In the genomic region with DNA sequence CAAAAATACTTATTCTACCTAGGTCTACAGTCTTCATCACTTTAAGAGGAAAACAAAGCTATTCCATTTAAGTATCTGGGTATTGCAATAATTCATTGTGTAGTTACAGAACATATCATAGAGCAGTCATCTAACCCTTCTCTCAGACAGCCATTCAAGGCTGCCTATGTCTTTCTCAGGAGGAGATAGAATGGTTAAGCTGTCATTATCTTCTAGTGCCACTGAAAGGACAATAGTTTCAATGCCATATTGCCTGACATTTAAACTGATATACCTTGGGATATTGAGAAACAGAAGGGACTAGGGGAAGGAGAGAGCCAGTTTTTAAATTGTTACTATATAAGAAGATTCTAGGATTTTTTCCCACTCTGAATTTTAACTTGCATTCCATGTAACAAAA, we compare ENCODE assay signal across 37 cellular contexts.
"Had no signal": no experiment of that assay in that cellular context is flagged by ENCODE, and none has a peak within 500 bp of the region (broad histone marks: within the 10 kb centered on the region; RNA-seq: fewer than 3 reads in every experiment).

No MANE protein-coding gene starts in this region.

- DNase-seq: Karpas-422, Kasumi-1, KG1, MG63, MM.1S, MV-4-11, NCI-H1048, NCI-H1092, NCI-H1092 treated with DMSO at 0.1 percent for 48 hours, NCI-H1105, NCI-H1105 treated with DMSO at 0.1 percent for 48 hours, NCI-H1417, NCI-H1417 treated with DMSO at 0.1 percent for 48 hours, NCI-H1436, NCI-H1436 treated with DMSO at 0.1 percent for 48 hours, NCI-H146, NCI-H1694, NCI-H1694 treated with DMSO at 0.1 percent for 48 hours, NCI-H187, NCI-H187 treated with DMSO at 0.1 percent for 48 hours, NCI-H1930, NCI-H2029, NCI-H2029 treated with DMSO at 0.1 percent for 48 hours, NCI-H2081, NCI-H2081 treated with DMSO at 0.1 percent for 48 hours, NCI-H2107, NCI-H2171, NCI-H2171 treated with DMSO at 0.1 percent for 48 hours, NCI-H226, NCI-H345, NCI-H446, NCI-H446 treated with DMSO at 0.1 percent for 48 hours, NCI-H510A, NCI-H510A treated with DMSO at 0.1 percent for 48 hours, NCI-H524, NCI-H524 treated with DMSO at 0.1 percent for 48 hours had no signal

- H3K9me3 ChIP-seq: MG63 had no signal

- H3K36me3 ChIP-seq: MG63 had no signal

- H3K27me3 ChIP-seq: MG63 had no signal

- H3K9ac ChIP-seq: KMS-11 had no signal

- H3K27ac ChIP-seq: KMS-11 had no signal

- H3K4me3 ChIP-seq: MG63 had no signal

- H3K4me2 ChIP-seq: KMS-11 had no signal
